ENCODE assay signal across 21 cellular contexts in the genomic region with DNA sequence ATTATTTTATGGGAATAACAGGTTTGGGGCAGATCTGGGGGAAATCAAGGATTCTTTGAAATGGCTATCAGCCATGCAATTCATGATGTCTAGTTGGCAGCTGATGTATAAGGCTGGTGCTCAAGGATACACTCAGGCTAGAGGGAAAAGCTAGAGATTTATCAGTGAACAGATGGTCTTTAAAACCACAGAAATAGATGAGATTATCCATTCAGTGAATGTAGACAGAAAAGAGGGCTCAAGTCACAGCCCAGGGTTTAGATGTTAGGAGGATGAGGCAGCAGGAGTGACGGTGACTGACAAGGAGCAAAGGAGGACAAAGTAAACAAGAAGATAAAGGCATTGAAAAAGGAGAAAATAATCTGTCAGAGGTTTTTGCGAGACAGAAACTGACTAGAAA.
DNase-seq lines count a peak whose midpoint lies in the region; ATAC-seq and TF ChIP-seq lines count a peak whose summit lies in the region.
"Had no signal": no experiment of that assay in that cellular context is flagged by ENCODE, and none has a peak within 500 bp of the region (broad histone marks: within the 10 kb centered on the region; RNA-seq: fewer than 3 reads in every experiment).

No MANE protein-coding gene starts in this region.

- ATAC-seq in memory B cell (ENCODE audit: low read depth) (no peak), GM21381 (IDR thresholded peaks at IDR 0.05; ENCODE audit: unreplicated experiment) (no peak), GM18870 (IDR thresholded peaks at IDR 0.05; ENCODE audit: unreplicated experiment) (no peak)
- ATAC-seq: GM12878, K562 had no signal

- peaks cover 0 to 16% of the 10 kb centered on the region in 2 experiments; a peak in 2 of 4 replicates for H3K4me1 ChIP-seq in SK-N-SH (ENCODE audit: control insufficient read depth in 1 of 2, insufficient read depth in 2 of 2, low read depth in 1 of 2, low read length in 1 of 2)
- H3K4me1 ChIP-seq: BE2C, SJSA1 had no signal

- H3K79me2 ChIP-seq in SK-N-SH (ENCODE audit: insufficient read depth): peaks cover 10% of the 10 kb centered on the region; the same call in 1 of the 2 replicates

- peak in 1 of 2 experiments; percentile 90; a peak in 2 of 4 replicates for TF ChIP-seq EP300 in SK-N-SH (IDR thresholded peaks at IDR 0.05; ENCODE audit: borderline replicate concordance in 1 of 2, low read depth in 1 of 2, low read length in 1 of 2)

- CTCF ChIA-PET in SK-N-SH (lab: Yijun Ruan, JAX): no interaction called here

- H3K4me3 Mint-ChIP-seq in memory B cell: no peak overlapping the region
- H3K4me3 Mint-ChIP-seq: CD4-positive, alpha-beta T cell had no signal

- TF ChIP-seq CTCF in SK-N-SH (IDR thresholded peaks at IDR 0.05): no peak

- H3K9ac ChIP-seq in SK-N-SH: no peak overlapping the region

- no peak overlapping the region for H2AFZ ChIP-seq in SK-N-SH (ENCODE audit: low read depth)
- H2AFZ ChIP-seq: PC-9 had no signal

- H3K4me2 ChIP-seq in SK-N-SH: no peak overlapping the region
- H3K4me2 ChIP-seq: PC-9 had no signal

- H3K36me3 ChIP-seq in SK-N-SH (replicated peaks in 1 of 2; ENCODE audit: control insufficient read depth in 1 of 2, insufficient read depth in 2 of 2, low read length in 1 of 2): peaks cover 0 to 34% of the 10 kb centered on the region in 2 experiments
- H3K36me3 ChIP-seq: BE2C, HAP-1 had no signal

- peaks cover 22% of the 10 kb centered on the region for H3F3A ChIP-seq in SK-N-SH (replicated peaks; ENCODE audit: insufficient read depth)

- no peaks in the 10 kb centered on the region for H3K9me2 ChIP-seq in SK-N-SH

- H3K9me3 Mint-ChIP-seq in memory B cell: peaks cover 9% of the 10 kb centered on the region

- H3K27ac Mint-ChIP-seq in memory B cell: peak overlapping the region; percentile 3
- H3K27ac Mint-ChIP-seq: CD4-positive, alpha-beta T cell had no signal

- H3K27me3 Mint-ChIP-seq in memory B cell: no peaks in the 10 kb centered on the region
- H3K27me3 Mint-ChIP-seq: CD4-positive, alpha-beta T cell had no signal

- no peaks in the 10 kb centered on the region for H4K20me1 ChIP-seq in SK-N-SH (ENCODE audit: insufficient read depth)

- peak overlapping the region in 1 of 2 experiments; percentile 62; a peak in 1 of 4 replicates for H3K27ac ChIP-seq in SK-N-SH (ENCODE audit: low read depth in 2 of 2, low read length in 1 of 2)
- H3K27ac ChIP-seq: PC-9, SJSA1 had no signal

- H3K9me3 ChIP-seq in SK-N-SH: peaks cover 5% of the 10 kb centered on the region; the same call in 1 of the 2 replicates
- H3K9me3 ChIP-seq: BE2C had no signal

- no peak overlapping the region for H3K4me3 ChIP-seq in SK-N-SH (ENCODE audit: low read depth in 2 of 2, low read length in 1 of 2)
- H3K4me3 ChIP-seq: GM12878, HAP-1, K562, PC-9, SJSA1 had no signal

- peaks cover 57% of the 10 kb centered on the region for H3K36me3 Mint-ChIP-seq in memory B cell

- 67% methylated on average over 2 of the region's 2 CpGs for WGBS in SK-N-SH (ENCODE audit: low lambda C conversion rate)

- H3K27me3 ChIP-seq in SK-N-SH (ENCODE audit: insufficient read depth): no peaks in the 10 kb centered on the region
- H3K27me3 ChIP-seq: BE2C, SJSA1 had no signal

- DNase-seq in NCI-H2171 treated with DMSO at 0.1 percent for 48 hours (lab: John Stamatoyannopoulos, UW) (peak; percentile 64), NCI-H2171 (lab: John Stamatoyannopoulos, UW) (no peak), SK-N-SH (no peak), memory B cell (ENCODE audit: low spot score in 2 of 2) (no peak), SHP77 treated with DMSO at 0.1 percent for 48 hours (lab: John Stamatoyannopoulos, UW) (no peak), NCI-H526 treated with DMSO at 0.1 percent for 48 hours (lab: John Stamatoyannopoulos, UW) (no peak)
- DNase-seq: 8988T; BE2C; CD4-positive, alpha-beta T cell; DND-41; GDM1; NCI-H1436 treated with DMSO at 0.1 percent for 48 hours; NCI-H2081 treated with DMSO at 0.1 percent for 48 hours; NCI-H226; PC-9 had no signal

- H3K4me1 Mint-ChIP-seq in memory B cell: peaks cover 36% of the 10 kb centered on the region

- TF ChIP-seq RAD21 in SK-N-SH (IDR thresholded peaks at IDR 0.05; ENCODE audit: low read length): no peak

- POLR2A ChIA-PET in SK-N-SH (lab: Yijun Ruan, JAX): no interaction called here

TF ChIP-seq in SK-N-SH, 30 proteins besides CTCF, POLR2A, EP300 and RAD21 (continues in another document):
- no peak for TF ChIP-seq TAF1 (IDR thresholded peaks at IDR 0.05; ENCODE audit: borderline replicate concordance, low read depth, low read length)
- peak; percentile 86 for TF ChIP-seq NFIC (IDR thresholded peaks at IDR 0.05; ENCODE audit: borderline replicate concordance)
- no peak for TF ChIP-seq NRF1 (IDR thresholded peaks at IDR 0.05; ENCODE audit: low read depth, low read length)
- TF ChIP-seq, protein P1, sequence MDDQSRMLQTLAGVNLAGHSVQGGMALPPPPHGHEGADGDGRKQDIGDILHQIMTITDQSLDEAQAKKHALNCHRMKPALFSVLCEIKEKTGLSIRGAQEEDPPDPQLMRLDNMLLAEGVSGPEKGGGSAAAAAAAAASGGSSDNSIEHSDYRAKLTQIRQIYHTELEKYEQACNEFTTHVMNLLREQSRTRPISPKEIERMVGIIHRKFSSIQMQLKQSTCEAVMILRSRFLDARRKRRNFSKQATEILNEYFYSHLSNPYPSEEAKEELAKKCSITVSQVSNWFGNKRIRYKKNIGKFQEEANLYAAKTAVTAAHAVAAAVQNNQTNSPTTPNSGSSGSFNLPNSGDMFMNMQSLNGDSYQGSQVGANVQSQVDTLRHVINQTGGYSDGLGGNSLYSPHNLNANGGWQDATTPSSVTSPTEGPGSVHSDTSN (IDR thresholded peaks at IDR 0.05): peak; percentile 94
- TF ChIP-seq, protein P2, sequence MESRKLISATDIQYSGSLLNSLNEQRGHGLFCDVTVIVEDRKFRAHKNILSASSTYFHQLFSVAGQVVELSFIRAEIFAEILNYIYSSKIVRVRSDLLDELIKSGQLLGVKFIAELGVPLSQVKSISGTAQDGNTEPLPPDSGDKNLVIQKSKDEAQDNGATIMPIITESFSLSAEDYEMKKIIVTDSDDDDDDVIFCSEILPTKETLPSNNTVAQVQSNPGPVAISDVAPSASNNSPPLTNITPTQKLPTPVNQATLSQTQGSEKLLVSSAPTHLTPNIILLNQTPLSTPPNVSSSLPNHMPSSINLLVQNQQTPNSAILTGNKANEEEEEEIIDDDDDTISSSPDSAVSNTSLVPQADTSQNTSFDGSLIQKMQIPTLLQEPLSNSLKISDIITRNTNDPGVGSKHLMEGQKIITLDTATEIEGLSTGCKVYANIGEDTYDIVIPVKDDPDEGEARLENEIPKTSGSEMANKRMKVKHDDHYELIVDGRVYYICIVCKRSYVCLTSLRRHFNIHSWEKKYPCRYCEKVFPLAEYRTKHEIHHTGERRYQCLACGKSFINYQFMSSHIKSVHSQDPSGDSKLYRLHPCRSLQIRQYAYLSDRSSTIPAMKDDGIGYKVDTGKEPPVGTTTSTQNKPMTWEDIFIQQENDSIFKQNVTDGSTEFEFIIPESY (IDR thresholded peaks at IDR 0.05; ENCODE audit: borderline replicate concordance, low read depth): 0 out of 2 replicates have a peak, but pooled peaks have one; percentile 30
- TF ChIP-seq TCF12 (IDR thresholded peaks at IDR 0.05): peak; percentile 98
- peak; percentile 91 for TF ChIP-seq JUND (IDR thresholded peaks at IDR 0.05)
- TF ChIP-seq, protein P3, sequence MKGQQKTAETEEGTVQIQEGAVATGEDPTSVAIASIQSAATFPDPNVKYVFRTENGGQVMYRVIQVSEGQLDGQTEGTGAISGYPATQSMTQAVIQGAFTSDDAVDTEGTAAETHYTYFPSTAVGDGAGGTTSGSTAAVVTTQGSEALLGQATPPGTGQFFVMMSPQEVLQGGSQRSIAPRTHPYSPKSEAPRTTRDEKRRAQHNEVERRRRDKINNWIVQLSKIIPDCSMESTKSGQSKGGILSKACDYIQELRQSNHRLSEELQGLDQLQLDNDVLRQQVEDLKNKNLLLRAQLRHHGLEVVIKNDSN (IDR thresholded peaks at IDR 0.05; ENCODE audit: borderline replicate concordance, low read depth): no peak
- TF ChIP-seq, protein P4, sequence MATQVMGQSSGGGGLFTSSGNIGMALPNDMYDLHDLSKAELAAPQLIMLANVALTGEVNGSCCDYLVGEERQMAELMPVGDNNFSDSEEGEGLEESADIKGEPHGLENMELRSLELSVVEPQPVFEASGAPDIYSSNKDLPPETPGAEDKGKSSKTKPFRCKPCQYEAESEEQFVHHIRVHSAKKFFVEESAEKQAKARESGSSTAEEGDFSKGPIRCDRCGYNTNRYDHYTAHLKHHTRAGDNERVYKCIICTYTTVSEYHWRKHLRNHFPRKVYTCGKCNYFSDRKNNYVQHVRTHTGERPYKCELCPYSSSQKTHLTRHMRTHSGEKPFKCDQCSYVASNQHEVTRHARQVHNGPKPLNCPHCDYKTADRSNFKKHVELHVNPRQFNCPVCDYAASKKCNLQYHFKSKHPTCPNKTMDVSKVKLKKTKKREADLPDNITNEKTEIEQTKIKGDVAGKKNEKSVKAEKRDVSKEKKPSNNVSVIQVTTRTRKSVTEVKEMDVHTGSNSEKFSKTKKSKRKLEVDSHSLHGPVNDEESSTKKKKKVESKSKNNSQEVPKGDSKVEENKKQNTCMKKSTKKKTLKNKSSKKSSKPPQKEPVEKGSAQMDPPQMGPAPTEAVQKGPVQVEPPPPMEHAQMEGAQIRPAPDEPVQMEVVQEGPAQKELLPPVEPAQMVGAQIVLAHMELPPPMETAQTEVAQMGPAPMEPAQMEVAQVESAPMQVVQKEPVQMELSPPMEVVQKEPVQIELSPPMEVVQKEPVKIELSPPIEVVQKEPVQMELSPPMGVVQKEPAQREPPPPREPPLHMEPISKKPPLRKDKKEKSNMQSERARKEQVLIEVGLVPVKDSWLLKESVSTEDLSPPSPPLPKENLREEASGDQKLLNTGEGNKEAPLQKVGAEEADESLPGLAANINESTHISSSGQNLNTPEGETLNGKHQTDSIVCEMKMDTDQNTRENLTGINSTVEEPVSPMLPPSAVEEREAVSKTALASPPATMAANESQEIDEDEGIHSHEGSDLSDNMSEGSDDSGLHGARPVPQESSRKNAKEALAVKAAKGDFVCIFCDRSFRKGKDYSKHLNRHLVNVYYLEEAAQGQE (IDR thresholded peaks at IDR 0.05; ENCODE audit: low read depth, low read length): no peak
- TF ChIP-seq GABPA (IDR thresholded peaks at IDR 0.05; ENCODE audit: low read depth): no peak
- peak; percentile 48; the same call in 1 of the 2 replicates for TF ChIP-seq FOSL2 (IDR thresholded peaks at IDR 0.05; ENCODE audit: borderline replicate concordance, low read depth)
- TF ChIP-seq FOXM1 (IDR thresholded peaks at IDR 0.05; ENCODE audit: low read depth): peak; percentile 73
- TF ChIP-seq MEF2A (IDR thresholded peaks at IDR 0.05; ENCODE audit: borderline replicate concordance, low read depth): peak; percentile 43; the same call in 1 of the 2 replicates
- no peak for TF ChIP-seq CHD2 (IDR thresholded peaks at IDR 0.05; ENCODE audit: low read length, partially characterized antibody)
- TF ChIP-seq, protein P5, sequence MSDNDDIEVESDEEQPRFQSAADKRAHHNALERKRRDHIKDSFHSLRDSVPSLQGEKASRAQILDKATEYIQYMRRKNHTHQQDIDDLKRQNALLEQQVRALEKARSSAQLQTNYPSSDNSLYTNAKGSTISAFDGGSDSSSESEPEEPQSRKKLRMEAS (IDR thresholded peaks at IDR 0.05; ENCODE audit: low read depth): 0 out of 2 replicates have a peak, but pooled peaks have one; percentile 23
